Comparison of ENCODE assay signal across 25 cellular contexts in genomic region chr1:2287649-2288048, GRCh38.
"Had no signal": no experiment of that assay in that cellular context is flagged by ENCODE, and none has a peak within 500 bp of the region (broad histone marks: within the 10 kb centered on the region; RNA-seq: fewer than 3 reads in every experiment).

No MANE protein-coding gene starts in this region.

- ATAC-seq: body of pancreas; esophagus mucosa; mucosa of descending colon; psoas muscle; stimulated activated naive B cell treated with anti-CD40 and anti-IgM and Interleukin-4, amounts not matched to agents 10 μg/mL and 1 μg/mL and 100 μg/mL, for 72 hours had no signal

- DNase-seq: activated CD4-positive, alpha-beta T cell treated with anti-CD3 and anti-CD28 coated beads for 4 hours; activated CD8-positive, alpha-beta memory T cell treated with anti-CD3 and anti-CD28 coated beads, Interleukin-2, amount 50 U/mL, for 4 hours; activated T-cell treated with anti-CD3 and anti-CD28 coated beads, Interleukin-2, amount 50 U/mL, for 1 hour; anterior cingulate cortex; body of pancreas; cerebellar nuclear complex; cortex of kidney; endodermal cell; foreskin melanocyte; left ventricle myocardium superior; mucosa of descending colon; nephron progenitor cell; psoas muscle; stimulated activated CD4-positive, alpha-beta T cell treated with anti-CD3 and anti-CD28 coated beads, Interleukin-2, amount 100 ng/mL, for 24 hours; stimulated activated naive B cell treated with anti-CD40 and anti-IgM and Interleukin-4, amounts not matched to agents 10 μg/mL and 1 μg/mL and 100 μg/mL, for 72 hours; stomach; T-helper 9 cell; tibial artery had no signal

- H3K27ac Mint-ChIP-seq: endodermal cell; nephron progenitor cell; stimulated activated naive B cell treated with anti-CD40 and anti-IgM and Interleukin-4, amounts not matched to agents 10 μg/mL and 1 μg/mL and 100 μg/mL, for 72 hours had no signal

- H3K27ac ChIP-seq: body of pancreas, parathyroid adenoma, psoas muscle, VCaP had no signal

- H3K9me3 Mint-ChIP-seq: activated CD4-positive, alpha-beta memory T cell treated with anti-CD3 and anti-CD28 coated beads for 36 hours; activated naive CD4-positive, alpha-beta T cell treated with anti-CD3 and anti-CD28 coated beads, Interleukin-2, amount 50 U/mL, for 24 hours; activated T-helper 2 cell treated with anti-CD3 and anti-CD28 coated beads, Interferon-gamma antibody, Interleukin-2, Interleukin-4, amounts not matched to agents 10 μg/mL and 5 μg/mL and 100 μg/mL, durations not matched to agents 14 hours and 24 hours and 36 hours; endodermal cell; nephron progenitor cell; stimulated activated naive B cell treated with anti-CD40 and anti-IgM and Interleukin-4, amounts not matched to agents 10 μg/mL and 1 μg/mL and 100 μg/mL, for 72 hours had no signal

- H3K4me3 ChIP-seq: body of pancreas, mucosa of descending colon, psoas muscle, smooth muscle cell, stomach, tibial artery had no signal

- H3K27me3 ChIP-seq: body of pancreas, stomach, tibial artery had no signal

- H3K9me3 ChIP-seq: body of pancreas, mucosa of descending colon, psoas muscle, stomach, tibial artery had no signal

- H2AFZ ChIP-seq: parathyroid adenoma had no signal

- H3K36me3 ChIP-seq: stomach had no signal

- H3K4me2 ChIP-seq: smooth muscle cell had no signal

- H3K4me1 ChIP-seq: parathyroid adenoma had no signal

- H3K27me3 Mint-ChIP-seq: activated CD4-positive, alpha-beta memory T cell treated with anti-CD3 and anti-CD28 coated beads for 36 hours; activated naive CD4-positive, alpha-beta T cell treated with anti-CD3 and anti-CD28 coated beads, Interleukin-2, amount 50 U/mL, for 24 hours; stimulated activated naive B cell treated with anti-CD40 and anti-IgM and Interleukin-4, amounts not matched to agents 10 μg/mL and 1 μg/mL and 100 μg/mL, for 72 hours had no signal

- H3K9ac ChIP-seq: parathyroid adenoma had no signal

- H3K4me3 Mint-ChIP-seq: activated CD4-positive, alpha-beta memory T cell treated with anti-CD3 and anti-CD28 coated beads for 36 hours; endodermal cell; nephron progenitor cell; stimulated activated naive B cell treated with anti-CD40 and anti-IgM and Interleukin-4, amounts not matched to agents 10 μg/mL and 1 μg/mL and 100 μg/mL, for 72 hours had no signal
